7 cellular contexts compared by ENCODE assay signal in the genomic region with DNA sequence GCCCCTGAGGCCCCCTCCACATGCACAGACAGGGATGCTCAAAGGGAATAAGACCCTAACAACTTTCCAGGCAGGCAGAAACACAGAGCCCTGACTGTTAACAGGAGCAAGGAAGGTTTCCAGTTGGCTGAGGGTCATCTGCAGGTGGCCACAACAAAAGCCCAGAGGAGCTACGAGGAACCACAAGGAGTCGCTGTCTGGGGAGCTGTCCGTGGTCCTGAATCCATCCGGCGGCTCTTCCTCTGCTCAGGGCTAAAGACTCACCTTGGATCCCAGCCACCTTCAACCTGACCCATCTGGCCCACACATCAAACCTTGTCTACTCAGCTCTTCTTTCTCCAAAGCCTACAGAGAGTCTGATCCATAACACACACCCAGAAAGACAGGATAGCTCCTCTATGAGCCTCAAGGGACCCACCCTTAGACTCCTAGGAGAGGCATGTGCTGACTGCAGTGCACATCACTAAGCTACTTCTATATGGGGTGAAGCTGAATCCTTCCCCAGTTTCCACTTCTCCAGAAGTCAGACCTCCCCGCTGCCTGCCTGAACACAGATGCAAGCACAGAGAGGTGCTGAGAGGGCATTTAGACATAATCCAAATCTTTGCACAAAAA.
DNase-seq lines count a peak whose midpoint lies in the region; ATAC-seq, FAIRE-seq and TF ChIP-seq lines count a peak whose summit lies in the region.

No MANE protein-coding gene starts in this region.

- H3F3A ChIP-seq in OCI-LY1 (ENCODE audit: insufficient read depth, low read length): no peaks in the 10 kb centered on the region

- no peak for TF ChIP-seq POLR2A in sigmoid colon (IDR thresholded peaks at IDR 0.05)

- no peak for ATAC-seq in GM18873 (IDR thresholded peaks at IDR 0.05; ENCODE audit: low FRiP score, unreplicated experiment)

- H3K27me3 ChIP-seq in OCI-LY1 (ENCODE audit: insufficient read depth, low read length) (no peaks in the 10 kb centered on the region), sigmoid colon (peaks cover 0 to 38% (median 10%) of the 10 kb centered on the region in 3 donors)

- no peak overlapping the region for H3K9ac ChIP-seq in OCI-LY1 (ENCODE audit: low read length)

- H3K9me3 ChIP-seq in OCI-LY1 (ENCODE audit: low read length) (no peaks in the 10 kb centered on the region), sigmoid colon (no peaks in the 10 kb centered on the region)

- intact Hi-C loops in sigmoid colon (cut with DNase I): no loop called here

- H3K79me2 ChIP-seq in OCI-LY1 (ENCODE audit: insufficient read depth, low read length): no peaks in the 10 kb centered on the region

- TF ChIP-seq CTCF in OCI-LY1 (IDR thresholded peaks at IDR 0.05; ENCODE audit: low read length) (peak; percentile 56), sigmoid colon (IDR thresholded peaks at IDR 0.05) (peak in 2 of 4 experiments; percentile 26 to 41)

- TF ChIP-seq EP300 in sigmoid colon (IDR thresholded peaks at IDR 0.05): no peak

- H2AFZ ChIP-seq in OCI-LY1 (ENCODE audit: low read length): no peak overlapping the region

- H3K4me3 ChIP-seq in OCI-LY1 (ENCODE audit: low read depth, low read length, poor library complexity, severe bottlenecking): no peak overlapping the region
- no peak overlapping the region for H3K4me3 ChIP-seq in sigmoid colon

- no peak overlapping the region for H3K27ac ChIP-seq in OCI-LY1 (ENCODE audit: low read depth, low read length, poor library complexity, severe bottlenecking)
- H3K27ac ChIP-seq in sigmoid colon: no peak overlapping the region

- DNase-seq in GM19239 (ENCODE audit: insufficient read length, low spot score) (peak; percentile 82), fibroblast of peridontal ligament (ENCODE audit: extremely low read depth) (peak; percentile 46), pons (ENCODE audit: low spot score) (peak; percentile 8), sigmoid colon (no peak)
- DNase-seq in activated T-cell treated with anti-CD3 and anti-CD28 coated beads, Interleukin-2, amount 50 U/mL, for 1 hour: peak; percentile 54

- 12 to 15% methylated on average over 6 of the region's 6 CpGs for WGBS in sigmoid colon, 2 donors

- no peaks in the 10 kb centered on the region for H3K4me1 ChIP-seq in OCI-LY1 (ENCODE audit: insufficient read depth, low read length, severe bottlenecking)
- H3K4me1 ChIP-seq in sigmoid colon: no peaks in the 10 kb centered on the region

- no peaks in the 10 kb centered on the region for H4K20me1 ChIP-seq in OCI-LY1 (ENCODE audit: insufficient read depth, low read length)

- H3K36me3 ChIP-seq in OCI-LY1 (ENCODE audit: insufficient read depth, low read length): no peaks in the 10 kb centered on the region
- H3K36me3 ChIP-seq in sigmoid colon: no peaks in the 10 kb centered on the region

- peak; percentile 73 for FAIRE-seq in GM19239 (lab: Jason Lieb, UNC)

- H3K4me2 ChIP-seq in OCI-LY1 (ENCODE audit: low read length): no peak overlapping the region

- no peaks in the 10 kb centered on the region for H3K9me2 ChIP-seq in OCI-LY1 (ENCODE audit: low read depth, low read length)
